Comparison of ENCODE assay signal across 22 cellular contexts in genomic region chr17:75108193-75108592, GRCh38. TPM values are rescaled to one million over a fixed set of nuclear protein-coding genes. Genes with fewer than 3 reads are reported as not detected.
DNase-seq lines count a peak whose midpoint lies in the region; ATAC-seq, FAIRE-seq and TF ChIP-seq lines count a peak whose summit lies in the region.
"Had no signal": no experiment of that assay in that cellular context is flagged by ENCODE, and none has a peak within 500 bp of the region (broad histone marks: within the 10 kb centered on the region; RNA-seq: fewer than 3 reads in every experiment).

No MANE protein-coding gene starts in this region.

- no peak for FAIRE-seq in small intestine (lab: Jason Lieb, UNC)
- FAIRE-seq: islet of Langerhans, RCC 7860 had no signal

- no peak overlapping the region for H3K27ac Mint-ChIP-seq in activated naive CD4-positive, alpha-beta T cell treated with anti-CD3 and anti-CD28 coated beads for 36 hours
- H3K27ac Mint-ChIP-seq in T-cell: peak overlapping the region in 1 of 2 donors; percentile 22
- H3K27ac Mint-ChIP-seq in endothelial cell (ENCODE audit: unreplicated experiment): no peak overlapping the region
- no peak overlapping the region for H3K27ac Mint-ChIP-seq in stimulated activated effector memory CD8-positive, alpha-beta T cell treated with anti-CD3 and anti-CD28 coated beads, Interleukin-12 subunit alpha, Interleukin-12 subunit beta, amount 100 ng/mL, for 72 hours
- H3K27ac Mint-ChIP-seq: dendritic cell treated with granulocyte-macrophage colony-stimulating factor and Interleukin-4, amounts not matched to agents 40 ng/mL and 50 ng/mL, for 4 days had no signal

- intact Hi-C loops in activated naive CD4-positive, alpha-beta T cell treated with anti-CD3 and anti-CD28 coated beads for 36 hours (cut with micrococcal nuclease): loop anchor here (2.0 to 5.0 kb wide), 4 partner anchors 19 to 147 kb away; partner anchors contain the start of genes ATP5PD and KCTD2

- peaks cover 0 to 3% of the 10 kb centered on the region in 2 donors for H3K4me1 ChIP-seq in small intestine (ENCODE audit: control insufficient read depth in 2 of 2, insufficient read depth in 1 of 2, low read depth in 1 of 2, low read length in 1 of 2)

- no peaks in the 10 kb centered on the region for H3K9me3 Mint-ChIP-seq in activated naive CD4-positive, alpha-beta T cell treated with anti-CD3 and anti-CD28 coated beads for 36 hours
- H3K9me3 Mint-ChIP-seq in T-cell: no peaks in the 10 kb centered on the region
- H3K9me3 Mint-ChIP-seq in endothelial cell (ENCODE audit: unreplicated experiment): no peaks in the 10 kb centered on the region
- no peaks in the 10 kb centered on the region for H3K9me3 Mint-ChIP-seq in stimulated activated effector memory CD8-positive, alpha-beta T cell treated with anti-CD3 and anti-CD28 coated beads, Interleukin-12 subunit alpha, Interleukin-12 subunit beta, amount 100 ng/mL, for 72 hours
- H3K9me3 Mint-ChIP-seq: dendritic cell treated with granulocyte-macrophage colony-stimulating factor and Interleukin-4, amounts not matched to agents 40 ng/mL and 50 ng/mL, for 4 days; stimulated activated naive B cell treated with anti-CD40 and anti-IgM and Interleukin-4, amounts not matched to agents 10 μg/mL and 1 μg/mL and 100 μg/mL, for 72 hours had no signal

- H3K27me3 ChIP-seq in small intestine (ENCODE audit: control insufficient read depth in 2 of 2, insufficient read depth in 2 of 2, low read length in 2 of 2) (no peaks in the 10 kb centered on the region), brain microvascular endothelial cell (replicated peaks) (no peaks in the 10 kb centered on the region)
- H3K27me3 ChIP-seq: esophagus muscularis mucosa, heart left ventricle, ovary, uterus had no signal

- no peak for DNase-seq in activated naive CD4-positive, alpha-beta T cell treated with anti-CD3 and anti-CD28 coated beads for 36 hours
- no peak for DNase-seq in activated naive CD4-positive, alpha-beta T cell treated with Interleukin-2 at 50 U/mL for 16 hours
- DNase-seq in T-cell (no peak), endothelial cell (ENCODE audit: low spot score) (no peak), small intestine (no peak), anterior cingulate cortex (lab: John Stamatoyannopoulos, UW) (no peak), brain microvascular endothelial cell (no peak)
- DNase-seq in stimulated activated effector memory CD8-positive, alpha-beta T cell treated with anti-CD3 and anti-CD28 coated beads, Interleukin-12 subunit alpha, Interleukin-12 subunit beta, amount 100 ng/mL, for 72 hours (ENCODE audit: low spot score in 2 of 2): no peak
- DNase-seq: HCEC 1CT; heart left ventricle; mesenchymal stem cell; MV-4-11; NCI-H748 treated with DMSO at 0.1 percent for 48 hours; ovary; stimulated activated naive B cell treated with anti-CD40 and anti-IgM and Interleukin-4, amounts not matched to agents 10 μg/mL and 1 μg/mL and 100 μg/mL, for 72 hours; uterus had no signal

- ATAC-seq in T-cell (replicated peaks in 1 of 4): no peak
- ATAC-seq in stimulated activated effector memory CD8-positive, alpha-beta T cell treated with anti-CD3 and anti-CD28 coated beads, Interleukin-12 subunit alpha, Interleukin-12 subunit beta, amount 100 ng/mL, for 72 hours: no peak
- ATAC-seq: heart left ventricle had no signal

- in situ Hi-C loops in brain microvascular endothelial cell (cut with HindIII; ENCODE audit: low pct_ligation_motif_present, low sequenced_read_pairs): no loop called here

- POLR2A ChIA-PET in T-cell (lab: Charles Lee): interaction anchor here in 1 of 2 donors (0.5 kb wide), 1 partner anchor 24 kb away, joined by 4 read pairs; no protein-coding TSS in a partner anchor

- WGBS in small intestine, 3 donors: 81 to 97% (median 82%) methylated on average over 2 of the region's 2 CpGs

- no peaks in the 10 kb centered on the region for H3K36me3 Mint-ChIP-seq in activated naive CD4-positive, alpha-beta T cell treated with anti-CD3 and anti-CD28 coated beads for 36 hours (ENCODE audit: low read depth)
- peaks cover 10% of the 10 kb centered on the region for H3K36me3 Mint-ChIP-seq in T-cell
- peaks cover 18% of the 10 kb centered on the region for H3K36me3 Mint-ChIP-seq in endothelial cell (ENCODE audit: low read depth, unreplicated experiment)
- H3K36me3 Mint-ChIP-seq in stimulated activated effector memory CD8-positive, alpha-beta T cell treated with anti-CD3 and anti-CD28 coated beads, Interleukin-12 subunit alpha, Interleukin-12 subunit beta, amount 100 ng/mL, for 72 hours: peaks cover 7% of the 10 kb centered on the region

- no peak overlapping the region for H3K27ac ChIP-seq in small intestine (ENCODE audit: low read depth in 1 of 2, low read length in 1 of 2)
- no peak overlapping the region for H3K27ac ChIP-seq in brain microvascular endothelial cell
- H3K27ac ChIP-seq: esophagus muscularis mucosa, heart left ventricle, ovary, uterus, VCaP had no signal

- H3K9me3 ChIP-seq in small intestine (ENCODE audit: control insufficient read depth, low read depth): no peaks in the 10 kb centered on the region
- H3K9me3 ChIP-seq: esophagus muscularis mucosa, heart left ventricle, ovary, uterus had no signal

- peaks cover 18% of the 10 kb centered on the region for H3K4me1 Mint-ChIP-seq in activated naive CD4-positive, alpha-beta T cell treated with anti-CD3 and anti-CD28 coated beads for 36 hours (ENCODE audit: low read depth)
- H3K4me1 Mint-ChIP-seq in T-cell (peaks cover 27 to 31% (median 27%) of the 10 kb centered on the region in 3 donors), endothelial cell (ENCODE audit: unreplicated experiment) (peaks cover 55% of the 10 kb centered on the region)
- H3K4me1 Mint-ChIP-seq in stimulated activated effector memory CD8-positive, alpha-beta T cell treated with anti-CD3 and anti-CD28 coated beads, Interleukin-12 subunit alpha, Interleukin-12 subunit beta, amount 100 ng/mL, for 72 hours: peaks cover 27% of the 10 kb centered on the region

- H3K27me3 Mint-ChIP-seq in activated naive CD4-positive, alpha-beta T cell treated with anti-CD3 and anti-CD28 coated beads for 36 hours (ENCODE audit: low read depth): no peaks in the 10 kb centered on the region
- no peaks in the 10 kb centered on the region for H3K27me3 Mint-ChIP-seq in T-cell
- peaks cover 9% of the 10 kb centered on the region for H3K27me3 Mint-ChIP-seq in endothelial cell (ENCODE audit: unreplicated experiment)

- H3K4me3 ChIP-seq in small intestine (ENCODE audit: low read depth in 1 of 2, low read length in 2 of 2) (no peak overlapping the region), brain microvascular endothelial cell (ENCODE audit: low read depth, low read length) (no peak overlapping the region)
- H3K4me3 ChIP-seq: ovary, smooth muscle cell, uterus had no signal

- TF ChIP-seq CTCF in endothelial cell (IDR thresholded peaks at IDR 0.05; ENCODE audit: unreplicated experiment) (no peak), brain microvascular endothelial cell (IDR thresholded peaks at IDR 0.05; ENCODE audit: low read depth, low read length, missing control alignments) (no peak)

- H3K36me3 ChIP-seq in small intestine (ENCODE audit: control insufficient read depth in 2 of 2, insufficient read depth in 2 of 2, low read length in 2 of 2): peaks cover 0 to 12% of the 10 kb centered on the region in 2 donors
- H3K36me3 ChIP-seq in brain microvascular endothelial cell (replicated peaks): no peaks in the 10 kb centered on the region
- H3K36me3 ChIP-seq: esophagus muscularis mucosa, ovary, uterus had no signal

- CTCF ChIA-PET in activated naive CD4-positive, alpha-beta T cell treated with anti-CD3 and anti-CD28 coated beads for 36 hours (lab: Charles Lee): interaction anchor here (1.4 to 3.4 kb wide), 3 partner anchors 22 to 147 kb away, joined by 3 to 15 read pairs (median 7); no protein-coding TSS in a partner anchor
- CTCF ChIA-PET in T-cell (lab: Charles Lee): no interaction called here

- peak overlapping the region; percentile 90 for H3K4me3 Mint-ChIP-seq in activated naive CD4-positive, alpha-beta T cell treated with anti-CD3 and anti-CD28 coated beads for 36 hours
- H3K4me3 Mint-ChIP-seq in T-cell (peak overlapping the region; percentile 83 to 88 (median 87)), endothelial cell (ENCODE audit: unreplicated experiment) (peak overlapping the region; percentile 48)
- peak overlapping the region; percentile 79 for H3K4me3 Mint-ChIP-seq in stimulated activated effector memory CD8-positive, alpha-beta T cell treated with anti-CD3 and anti-CD28 coated beads, Interleukin-12 subunit alpha, Interleukin-12 subunit beta, amount 100 ng/mL, for 72 hours

RNA-seq across cellular contexts. Expression of gene ARMC7, which starts 1.6 kb away (rescaled TPM):
- 1 to 10 TPM; 3.8 to 4.9 TPM for total RNA-seq in activated naive CD4-positive, alpha-beta T cell treated with anti-CD3 and anti-CD28 coated beads for 36 hours
- 10 to 100 TPM in 3 of 5 donors, 1 to 10 TPM in 2; 8.9 to 23.9 (median 18.8) TPM for total RNA-seq in T-cell
- total RNA-seq in endothelial cell (ENCODE audit: unreplicated experiment): 43.4 TPM
- 10 to 100 TPM; 14.2 to 24.8 (median 23.2) TPM for polyA plus RNA-seq in small intestine

RNA-seq across cellular contexts. Expression of gene SLC16A5, which starts 20.4 kb away (rescaled TPM):
- 1 to 10 TPM; 2.5 to 3.1 TPM for total RNA-seq in activated naive CD4-positive, alpha-beta T cell treated with anti-CD3 and anti-CD28 coated beads for 36 hours
- total RNA-seq in T-cell (10 to 100 TPM in 4 of 5 donors, 1 to 10 TPM in 1; 9.1 to 24.3 (median 16.8) TPM), endothelial cell (ENCODE audit: unreplicated experiment) (50.9 TPM)
- polyA plus RNA-seq in small intestine: 10 to 100 TPM; 23.5 to 35.4 (median 32.2) TPM

RNA-seq across cellular contexts. Expression of gene NT5C, which starts 23.3 kb away (rescaled TPM):
- total RNA-seq in activated naive CD4-positive, alpha-beta T cell treated with anti-CD3 and anti-CD28 coated beads for 36 hours: 10 to 100 TPM; 49.7 to 55.2 TPM
- total RNA-seq in T-cell (10 to 100 TPM; 21.5 to 88.8 (median 70.1) TPM), endothelial cell (ENCODE audit: unreplicated experiment) (13.5 TPM)
- 100 to 1,000 TPM in 2 of 3 donors, 10 to 100 TPM in 1; 91.2 to 169 (median 130) TPM for polyA plus RNA-seq in small intestine

RNA-seq across cellular contexts. Expression of gene JPT1, which starts 46.1 kb away (rescaled TPM):
- 100 to 1,000 TPM; 242 to 258 TPM for total RNA-seq in activated naive CD4-positive, alpha-beta T cell treated with anti-CD3 and anti-CD28 coated beads for 36 hours
- total RNA-seq in T-cell (10 to 100 TPM; 28.3 to 55.8 (median 45.4) TPM), endothelial cell (ENCODE audit: unreplicated experiment) (115 TPM)
- polyA plus RNA-seq in small intestine: 100 to 1,000 TPM; 377 to 758 (median 449) TPM
